ENCODE assay signal across 8 cellular contexts in the genomic region with DNA sequence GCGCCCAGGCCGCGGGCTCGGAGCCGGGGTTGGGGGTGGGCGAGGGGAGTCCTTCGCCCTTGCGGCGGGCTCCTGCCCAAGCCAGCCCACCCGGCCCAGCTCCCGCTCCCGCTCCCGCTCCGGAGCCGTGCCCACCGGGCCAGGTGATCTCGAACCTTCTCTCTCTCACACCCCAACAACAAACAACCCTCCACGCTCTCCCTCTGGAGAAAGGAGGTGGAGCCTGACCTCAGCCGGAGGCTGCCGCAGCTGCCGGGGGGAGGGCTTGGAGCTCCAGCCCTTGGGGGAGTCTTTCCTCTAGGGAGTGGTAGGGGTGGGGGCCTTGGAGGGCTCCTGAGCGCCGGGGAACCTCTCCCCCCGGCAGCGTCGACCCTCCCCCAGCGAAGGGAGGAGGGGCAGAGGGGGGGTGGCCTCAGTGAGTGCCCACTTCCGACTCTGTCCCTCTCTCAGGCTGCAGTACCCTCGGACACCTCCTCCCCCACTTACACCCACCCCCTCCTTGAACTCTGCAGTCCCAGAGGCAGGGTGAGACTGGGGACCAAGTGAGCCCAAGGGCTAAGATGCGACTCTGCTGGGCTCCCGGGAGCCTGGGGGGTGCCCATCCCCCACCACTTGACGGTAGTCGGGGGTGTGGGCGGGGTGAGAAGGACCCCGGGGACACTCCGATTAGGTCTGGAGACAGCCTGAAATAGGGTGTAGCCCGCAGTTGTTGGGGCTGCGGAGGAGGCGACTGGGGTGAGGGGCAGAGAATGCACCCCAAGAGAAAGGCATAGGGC. TPM values are rescaled to one million over a fixed set of nuclear protein-coding genes. Genes with fewer than 3 reads are reported as not detected.
DNase-seq lines count a peak whose midpoint lies in the region; ATAC-seq lines count a peak whose summit lies in the region.

No MANE protein-coding gene starts in this region.

- no peaks in the 10 kb centered on the region for H3K36me3 ChIP-seq in thymus (ENCODE audit: control insufficient read depth, insufficient read depth)

- intact Hi-C loops in activated T-helper 2 cell treated with anti-CD3 and anti-CD28 coated beads, Interferon-gamma antibody, Interleukin-2, Interleukin-4, amounts not matched to agents 10 μg/mL and 5 μg/mL and 100 μg/mL, durations not matched to agents 14 hours and 24 hours and 36 hours (cut with micrococcal nuclease): no loop called here

- DNase-seq in activated T-cell treated with anti-CD3 and anti-CD28 coated beads, Interleukin-2, amount 50 U/mL, for 4 hours: no peak
- no peak for DNase-seq in activated T-cell treated with anti-CD3 and anti-CD28 coated beads for 4 hours
- no peak for DNase-seq in activated T-helper 2 cell treated with anti-CD3 and anti-CD28 coated beads, Interferon-gamma antibody, Interleukin-2, Interleukin-4, amounts not matched to agents 10 μg/mL and 5 μg/mL and 100 μg/mL, durations not matched to agents 14 hours and 24 hours and 36 hours (ENCODE audit: low spot score)
- DNase-seq in immature natural killer cell: no peak
- no peak for DNase-seq in occipital lobe (lab: John Stamatoyannopoulos, UW)

- H3K27me3 Mint-ChIP-seq in activated T-cell treated with anti-CD3 and anti-CD28 coated beads, Interleukin-2, amount 50 U/mL, for 4 hours (ENCODE audit: low read depth): peaks cover 30% of the 10 kb centered on the region
- H3K27me3 Mint-ChIP-seq in activated T-helper 2 cell treated with anti-CD3 and anti-CD28 coated beads, Interferon-gamma antibody, Interleukin-2, Interleukin-4, amounts not matched to agents 10 μg/mL and 5 μg/mL and 100 μg/mL, durations not matched to agents 14 hours and 24 hours and 36 hours (ENCODE audit: low read depth): peaks cover 53% of the 10 kb centered on the region
- H3K27me3 Mint-ChIP-seq in immature natural killer cell (ENCODE audit: low read depth in 3 of 3): peaks cover 7 to 13% (median 7%) of the 10 kb centered on the region in 3 donors

- H3K4me1 Mint-ChIP-seq in activated T-cell treated with anti-CD3 and anti-CD28 coated beads, Interleukin-2, amount 50 U/mL, for 4 hours (ENCODE audit: low read depth): peaks cover 32% of the 10 kb centered on the region
- peaks cover 15% of the 10 kb centered on the region for H3K4me1 Mint-ChIP-seq in activated T-helper 2 cell treated with anti-CD3 and anti-CD28 coated beads, Interferon-gamma antibody, Interleukin-2, Interleukin-4, amounts not matched to agents 10 μg/mL and 5 μg/mL and 100 μg/mL, durations not matched to agents 14 hours and 24 hours and 36 hours (ENCODE audit: low read depth)
- peaks cover 23 to 26% of the 10 kb centered on the region in 2 donors for H3K4me1 Mint-ChIP-seq in immature natural killer cell

- peak overlapping the region; percentile 44 for H3K4me3 ChIP-seq in thymus (ENCODE audit: low read length)

- WGBS in thymus: 1% methylated on average over 39 of the region's 39 CpGs

- H3K36me3 Mint-ChIP-seq in activated T-cell treated with anti-CD3 and anti-CD28 coated beads, Interleukin-2, amount 50 U/mL, for 4 hours (ENCODE audit: insufficient read depth): no peaks in the 10 kb centered on the region
- H3K36me3 Mint-ChIP-seq in activated T-helper 2 cell treated with anti-CD3 and anti-CD28 coated beads, Interferon-gamma antibody, Interleukin-2, Interleukin-4, amounts not matched to agents 10 μg/mL and 5 μg/mL and 100 μg/mL, durations not matched to agents 14 hours and 24 hours and 36 hours (ENCODE audit: low read depth): no peaks in the 10 kb centered on the region
- no peaks in the 10 kb centered on the region for H3K36me3 Mint-ChIP-seq in immature natural killer cell

- no peak overlapping the region for H3K27ac Mint-ChIP-seq in activated T-helper 2 cell treated with anti-CD3 and anti-CD28 coated beads, Interferon-gamma antibody, Interleukin-2, Interleukin-4, amounts not matched to agents 10 μg/mL and 5 μg/mL and 100 μg/mL, durations not matched to agents 14 hours and 24 hours and 36 hours
- H3K27ac Mint-ChIP-seq in immature natural killer cell: peak overlapping the region in 2 of 6 donors; percentile 53 to 65

- H3K9me3 ChIP-seq in thymus (ENCODE audit: control insufficient read depth): no peaks in the 10 kb centered on the region

- H3K9me3 Mint-ChIP-seq in activated T-cell treated with anti-CD3 and anti-CD28 coated beads, Interleukin-2, amount 50 U/mL, for 4 hours: no peaks in the 10 kb centered on the region
- H3K9me3 Mint-ChIP-seq in activated T-helper 2 cell treated with anti-CD3 and anti-CD28 coated beads, Interferon-gamma antibody, Interleukin-2, Interleukin-4, amounts not matched to agents 10 μg/mL and 5 μg/mL and 100 μg/mL, durations not matched to agents 14 hours and 24 hours and 36 hours: no peaks in the 10 kb centered on the region
- H3K9me3 Mint-ChIP-seq in immature natural killer cell: no peaks in the 10 kb centered on the region

- H3K27me3 ChIP-seq in thymus (ENCODE audit: control insufficient read depth, insufficient read depth): peaks cover 42% of the 10 kb centered on the region

- peak overlapping the region; percentile 65 for H3K4me3 Mint-ChIP-seq in activated T-cell treated with anti-CD3 and anti-CD28 coated beads, Interleukin-2, amount 50 U/mL, for 4 hours
- peak overlapping the region; percentile 43 for H3K4me3 Mint-ChIP-seq in activated T-helper 2 cell treated with anti-CD3 and anti-CD28 coated beads, Interferon-gamma antibody, Interleukin-2, Interleukin-4, amounts not matched to agents 10 μg/mL and 5 μg/mL and 100 μg/mL, durations not matched to agents 14 hours and 24 hours and 36 hours (ENCODE audit: low read depth)
- peak overlapping the region; percentile 30 to 72 (median 65) for H3K4me3 Mint-ChIP-seq in immature natural killer cell

- no peak for ATAC-seq in activated T-cell treated with anti-CD3 and anti-CD28 coated beads, Interleukin-2, amount 50 U/mL, for 4 hours
- no peak for ATAC-seq in HG03565 (IDR thresholded peaks at IDR 0.05; ENCODE audit: unreplicated experiment)
- ATAC-seq in HG03354 (IDR thresholded peaks at IDR 0.05; ENCODE audit: poor library complexity, severe bottlenecking, unreplicated experiment): no peak

- no peak overlapping the region for H3K27ac ChIP-seq in thymus (ENCODE audit: low read depth)

- H3K4me1 ChIP-seq in thymus (ENCODE audit: control insufficient read depth, insufficient read depth, low read length): peaks cover 24% of the 10 kb centered on the region

RNA-seq across cellular contexts. Expression of a gene that starts 4.4 kb away (rescaled TPM):
- 10 to 100 TPM; 28.0 to 31.6 (median 31.5) TPM for total RNA-seq in activated T-cell treated with anti-CD3 and anti-CD28 coated beads, Interleukin-2, amount 50 U/mL, for 4 hours
- 26.5 and 26.7 TPM in 2 replicates for total RNA-seq in activated T-helper 2 cell treated with anti-CD3 and anti-CD28 coated beads, Interferon-gamma antibody, Interleukin-2, Interleukin-4, amounts not matched to agents 10 μg/mL and 5 μg/mL and 100 μg/mL, durations not matched to agents 14 hours and 24 hours and 36 hours
- polyA plus RNA-seq in immature natural killer cell: 1 to 10 TPM; 2.1 to 6.1 (median 3.4) TPM
- polyA plus RNA-seq in thymus: 19.1 TPM
- 10.6 TPM for total RNA-seq in occipital lobe

RNA-seq across cellular contexts. Expression of a gene that starts 30.7 kb away (rescaled TPM):
- total RNA-seq in activated T-cell treated with anti-CD3 and anti-CD28 coated beads, Interleukin-2, amount 50 U/mL, for 4 hours: 10 to 100 TPM; 65.2 to 71.4 (median 68.7) TPM
- total RNA-seq in activated T-helper 2 cell treated with anti-CD3 and anti-CD28 coated beads, Interferon-gamma antibody, Interleukin-2, Interleukin-4, amounts not matched to agents 10 μg/mL and 5 μg/mL and 100 μg/mL, durations not matched to agents 14 hours and 24 hours and 36 hours: 75.2 and 79.4 TPM in 2 replicates
- polyA plus RNA-seq in immature natural killer cell (10 to 100 TPM; 41.8 to 63.0 (median 60.6) TPM), thymus (28.3 TPM)
- 22.1 TPM for total RNA-seq in occipital lobe

RNA-seq across cellular contexts. Expression of a gene that starts 34.5 kb away (rescaled TPM):
- total RNA-seq in activated T-cell treated with anti-CD3 and anti-CD28 coated beads, Interleukin-2, amount 50 U/mL, for 4 hours: 1 to 10 TPM; 6.2 to 7.1 (median 7.0) TPM
- total RNA-seq in activated T-helper 2 cell treated with anti-CD3 and anti-CD28 coated beads, Interferon-gamma antibody, Interleukin-2, Interleukin-4, amounts not matched to agents 10 μg/mL and 5 μg/mL and 100 μg/mL, durations not matched to agents 14 hours and 24 hours and 36 hours: 11.8 and 12.2 TPM in 2 replicates
- polyA plus RNA-seq in immature natural killer cell: 1 to 10 TPM; 1.9 to 3.6 (median 3.3) TPM
- polyA plus RNA-seq in thymus: 11.9 TPM
- total RNA-seq in occipital lobe: 1.6 TPM

RNA-seq across cellular contexts. Expression of a gene that starts 53.8 kb away (rescaled TPM):
- total RNA-seq in activated T-cell treated with anti-CD3 and anti-CD28 coated beads, Interleukin-2, amount 50 U/mL, for 4 hours: 10 to 100 TPM; 22.6 to 37.0 (median 29.1) TPM
- total RNA-seq in activated T-helper 2 cell treated with anti-CD3 and anti-CD28 coated beads, Interferon-gamma antibody, Interleukin-2, Interleukin-4, amounts not matched to agents 10 μg/mL and 5 μg/mL and 100 μg/mL, durations not matched to agents 14 hours and 24 hours and 36 hours: 48.1 and 49.9 TPM in 2 replicates
- polyA plus RNA-seq in immature natural killer cell: 1 to 10 TPM; 2.7 to 5.6 (median 2.8) TPM
- polyA plus RNA-seq in thymus: 12.5 TPM
- total RNA-seq in occipital lobe: 17.8 TPM
